ENCODE assay signal across 15 cellular contexts in the genomic region with DNA sequence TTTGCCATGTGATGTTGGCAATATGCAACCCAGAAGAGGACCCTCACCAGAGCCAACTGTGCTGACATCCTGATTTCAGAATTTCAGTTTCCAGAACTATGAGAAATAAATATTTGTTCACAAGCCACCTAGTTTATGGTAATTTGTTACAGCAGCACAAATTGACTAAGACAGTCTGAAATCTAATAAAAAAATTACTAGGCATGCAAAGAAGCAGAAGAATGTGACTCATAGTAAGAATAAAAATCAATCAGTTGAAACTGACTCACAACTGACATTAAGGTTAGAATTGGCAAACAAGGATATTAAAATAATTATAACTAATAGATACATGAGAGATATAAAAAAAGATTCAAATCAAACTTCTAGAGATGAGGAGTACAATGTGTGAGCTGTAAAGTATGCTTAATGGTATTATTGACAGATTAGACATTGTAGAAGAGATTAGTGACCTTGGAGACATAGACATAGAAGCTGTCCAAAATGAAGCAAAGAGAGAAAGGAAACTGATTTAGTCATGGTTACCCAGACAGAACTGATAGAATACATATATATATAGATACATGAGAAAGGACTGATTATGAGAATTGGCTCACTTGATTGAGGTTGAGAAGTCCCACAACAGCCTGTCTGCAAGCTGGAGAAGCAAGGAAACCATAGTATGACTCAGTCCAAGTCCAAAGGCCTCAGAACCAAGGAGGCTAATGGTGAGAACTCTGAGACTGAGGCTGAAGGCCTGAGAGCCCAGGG. TPM values are rescaled to one million over a fixed set of nuclear protein-coding genes. Genes with fewer than 3 reads are reported as not detected.
DNase-seq lines count a peak whose midpoint lies in the region; ATAC-seq, FAIRE-seq and TF ChIP-seq lines count a peak whose summit lies in the region.
"Had no signal": no experiment of that assay in that cellular context is flagged by ENCODE, and none has a peak within 500 bp of the region (broad histone marks: within the 10 kb centered on the region; RNA-seq: fewer than 3 reads in every experiment).

No MANE protein-coding gene starts in this region.

- TF ChIP-seq POLR2A in esophagus squamous epithelium (IDR thresholded peaks at IDR 0.05): no peak

- H3K27ac ChIP-seq in small intestine (ENCODE audit: low read depth in 1 of 2, low read length in 1 of 2) (no peak overlapping the region), esophagus squamous epithelium (no peak overlapping the region)
- H3K27ac ChIP-seq: SJCRH30, skin epidermis had no signal

- no peak for DNase-seq in activated T-cell treated with anti-CD3 and anti-CD28 coated beads, Interleukin-2, amount 50 U/mL, for 4 hours
- no peak for DNase-seq in activated T-cell treated with anti-CD3 and anti-CD28 coated beads, Interleukin-2, amount 50 U/mL, for 48 hours
- DNase-seq in small intestine: peak; percentile 42
- DNase-seq in esophagus squamous epithelium (lab: John Stamatoyannopoulos, UW): no peak
- DNase-seq in retina: no peak
- DNase-seq: activated effector memory CD4-positive, alpha-beta T cell treated with Interleukin-2 at 50 U/mL for 16 hours; DMS79; NCI-H1105; SJCRH30 had no signal

- ATAC-seq in activated T-cell treated with anti-CD3 and anti-CD28 coated beads, Interleukin-2, amount 50 U/mL, for 4 hours: peak; percentile 75 to 84
- ATAC-seq in GM21515 (IDR thresholded peaks at IDR 0.05; ENCODE audit: unreplicated experiment) (peak; percentile 59), HG03135 (IDR thresholded peaks at IDR 0.05; ENCODE audit: unreplicated experiment) (peak; percentile 77), HG02970 (IDR thresholded peaks at IDR 0.05; ENCODE audit: low FRiP score, unreplicated experiment) (no peak)
- ATAC-seq: HCT116 had no signal

- H3K27me3 Mint-ChIP-seq in activated T-cell treated with anti-CD3 and anti-CD28 coated beads, Interleukin-2, amount 50 U/mL, for 4 hours (ENCODE audit: low read depth): no peaks in the 10 kb centered on the region

- peaks cover 6% of the 10 kb centered on the region for H3K9me3 Mint-ChIP-seq in activated T-cell treated with anti-CD3 and anti-CD28 coated beads, Interleukin-2, amount 50 U/mL, for 4 hours

- intact Hi-C loops in esophagus squamous epithelium (cut with DNase I): no loop called here

- H3K4me3 ChIP-seq in small intestine (ENCODE audit: low read depth in 1 of 2, low read length in 2 of 2) (no peak overlapping the region), esophagus squamous epithelium (no peak overlapping the region)
- H3K4me3 ChIP-seq: lung, SJCRH30, skin epidermis had no signal

- peaks cover 58% of the 10 kb centered on the region for H3K4me1 Mint-ChIP-seq in activated T-cell treated with anti-CD3 and anti-CD28 coated beads, Interleukin-2, amount 50 U/mL, for 4 hours (ENCODE audit: low read depth)

- TF ChIP-seq CTCF in esophagus squamous epithelium (IDR thresholded peaks at IDR 0.05): no peak

- H3K36me3 Mint-ChIP-seq in activated T-cell treated with anti-CD3 and anti-CD28 coated beads, Interleukin-2, amount 50 U/mL, for 4 hours (ENCODE audit: insufficient read depth): peaks cover 4% of the 10 kb centered on the region

- FAIRE-seq in small intestine (lab: Jason Lieb, UNC): no peak

- H3K36me3 ChIP-seq in small intestine (ENCODE audit: control insufficient read depth in 2 of 2, insufficient read depth in 2 of 2, low read length in 2 of 2) (no peaks in the 10 kb centered on the region), esophagus squamous epithelium (no peaks in the 10 kb centered on the region)
- H3K36me3 ChIP-seq: SJCRH30 had no signal

- H3K4me3 Mint-ChIP-seq in activated T-cell treated with anti-CD3 and anti-CD28 coated beads, Interleukin-2, amount 50 U/mL, for 4 hours: peak overlapping the region; percentile 29

- H3K9me3 ChIP-seq in small intestine (ENCODE audit: control insufficient read depth, low read depth) (no peaks in the 10 kb centered on the region), esophagus squamous epithelium (no peaks in the 10 kb centered on the region)
- H3K9me3 ChIP-seq: SJCRH30 had no signal

- H3K27me3 ChIP-seq in small intestine (ENCODE audit: control insufficient read depth in 2 of 2, insufficient read depth in 2 of 2, low read length in 2 of 2) (no peaks in the 10 kb centered on the region), esophagus squamous epithelium (no peaks in the 10 kb centered on the region)
- H3K27me3 ChIP-seq: SJCRH30 had no signal

- H3K4me1 ChIP-seq in small intestine (ENCODE audit: control insufficient read depth in 2 of 2, insufficient read depth in 1 of 2, low read depth in 1 of 2, low read length in 1 of 2) (no peaks in the 10 kb centered on the region), esophagus squamous epithelium (peaks cover 0 to 6% (median 5%) of the 10 kb centered on the region in 3 donors)

RNA-seq across cellular contexts. Expression of a gene that starts 27.8 kb away (rescaled TPM):
- 10 to 100 TPM; 23.6 to 37.3 (median 31.5) TPM for total RNA-seq in activated T-cell treated with anti-CD3 and anti-CD28 coated beads, Interleukin-2, amount 50 U/mL, for 4 hours
- 10 to 100 TPM in 1 of 3 donors, 1 to 10 TPM in 2; 4.9 to 10.3 (median 6.9) TPM for polyA plus RNA-seq in small intestine
- 10 to 100 TPM; 12.3 to 35.9 (median 24.8) TPM for total RNA-seq in esophagus squamous epithelium
